Comparison of ENCODE assay signal across 11 cellular contexts in the genomic region with DNA sequence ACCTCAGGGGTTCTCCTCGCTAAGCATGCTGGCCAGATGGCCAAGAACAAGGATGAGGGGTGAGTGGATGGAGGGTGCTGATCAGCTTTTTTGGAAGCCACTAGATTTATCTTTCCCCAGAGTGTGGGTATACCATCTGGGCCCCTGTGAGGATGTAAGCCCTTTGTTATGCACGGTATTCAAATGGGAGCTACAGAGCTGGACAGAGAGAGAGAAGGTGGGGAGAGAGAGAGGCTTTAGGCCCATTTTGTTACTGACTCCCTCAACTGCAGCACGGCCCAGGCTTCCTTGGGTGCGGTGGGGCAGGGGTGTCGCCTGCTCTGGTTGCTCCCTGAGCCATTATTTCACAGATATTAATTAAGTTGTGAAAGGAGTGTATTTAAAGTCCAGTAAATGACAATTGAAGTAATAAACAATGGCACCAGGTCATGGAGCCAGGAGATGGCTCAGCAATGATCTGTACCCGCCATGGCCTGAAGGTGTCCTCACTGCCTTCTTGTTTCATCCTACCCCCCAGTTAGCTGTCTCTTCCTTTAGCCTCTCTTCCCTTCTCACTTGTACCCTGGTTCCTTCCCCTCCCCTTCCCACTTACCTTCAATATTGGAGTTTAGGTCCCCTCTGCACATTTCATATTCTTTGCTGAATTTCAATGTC.
DNase-seq lines count a peak whose midpoint lies in the region; ATAC-seq and TF ChIP-seq lines count a peak whose summit lies in the region.
"Had no signal": no experiment of that assay in that cellular context is flagged by ENCODE, and none has a peak within 500 bp of the region (broad histone marks: within the 10 kb centered on the region; RNA-seq: fewer than 3 reads in every experiment).

No MANE protein-coding gene starts in this region.

- no peak overlapping the region for H2AFZ ChIP-seq in OCI-LY7 (ENCODE audit: low read length)

- DNase-seq in NCI-H1092 treated with DMSO at 0.1 percent for 48 hours (lab: John Stamatoyannopoulos, UW) = peak; percentile 3
- DNase-seq in NCI-H1092 (lab: John Stamatoyannopoulos, UW) = no peak
- DNase-seq in HEK293T (ENCODE audit: extremely low spot score) = peak; percentile 31
- DNase-seq in OCI-LY7 (ENCODE audit: low spot score) = no peak
- DNase-seq in neural crest cell (ENCODE audit: low read depth, low spot score) = no peak
- no peak for DNase-seq in naive thymus-derived CD8-positive, alpha-beta T cell
- DNase-seq: activated naive CD8-positive, alpha-beta T cell treated with anti-CD3 and anti-CD28 coated beads, Interleukin-2, amount 50 U/mL, for 24 hours; dermis blood vessel endothelial cell; stimulated activated CD4-positive, alpha-beta T cell treated with anti-CD3 and anti-CD28 coated beads, Interleukin-12 subunit alpha, Interleukin-12 subunit beta, amount 100 ng/mL, for 4 hours had no signal

- TF ChIP-seq CTCF in OCI-LY7 (conservative IDR thresholded peaks at IDR 0.05; ENCODE audit: low read length) (peak; percentile 39; the same call in 1 of the 2 replicates), neural crest cell (conservative IDR thresholded peaks at IDR 0.05) (peak; percentile 38)

- no peaks in the 10 kb centered on the region for H3K36me3 ChIP-seq in OCI-LY7 (ENCODE audit: insufficient read depth, low read length)

- no peaks in the 10 kb centered on the region for H4K20me1 ChIP-seq in OCI-LY7 (ENCODE audit: insufficient read depth, low read length)

- CTCF ChIA-PET in HEK293T (lab: Yijun Ruan, JAX) (interaction anchor here (0.6 kb wide), 1 partner anchor 102 kb away, joined by 3 read pairs; no protein-coding TSS in a partner anchor), OCI-LY7 (lab: Charles Lee; ENCODE audit: unreplicated experiment) (interaction anchor here (0.6 kb wide), 1 partner anchor 16 kb away, joined by 3 read pairs; no protein-coding TSS in a partner anchor)

- TF ChIP-seq POLR2A in GM18505 (IDR thresholded peaks at IDR 0.05; ENCODE audit: borderline replicate concordance, extremely low read depth, insufficient read depth, insufficient read length) = no peak

- H3K27ac Mint-ChIP-seq in neural crest cell (ENCODE audit: unreplicated experiment) = no peak overlapping the region
- no peak overlapping the region for H3K27ac Mint-ChIP-seq in naive thymus-derived CD8-positive, alpha-beta T cell
- H3K27ac Mint-ChIP-seq: activated naive CD8-positive, alpha-beta T cell treated with anti-CD3 and anti-CD28 coated beads, Interleukin-2, amount 50 U/mL, for 24 hours had no signal

- ATAC-seq in GM18907 (IDR thresholded peaks at IDR 0.05; ENCODE audit: unreplicated experiment) (no peak), GM18505 (IDR thresholded peaks at IDR 0.05; ENCODE audit: unreplicated experiment) (no peak)
- no peak for ATAC-seq in naive thymus-derived CD8-positive, alpha-beta T cell
- ATAC-seq: activated naive CD8-positive, alpha-beta T cell treated with anti-CD3 and anti-CD28 coated beads, Interleukin-2, amount 50 U/mL, for 24 hours had no signal

- H3K27me3 Mint-ChIP-seq in neural crest cell (ENCODE audit: low read depth) = no peaks in the 10 kb centered on the region
- H3K27me3 Mint-ChIP-seq in naive thymus-derived CD8-positive, alpha-beta T cell = peaks cover 3 to 26% (median 11%) of the 10 kb centered on the region in 5 donors
- H3K27me3 Mint-ChIP-seq: activated naive CD8-positive, alpha-beta T cell treated with anti-CD3 and anti-CD28 coated beads, Interleukin-2, amount 50 U/mL, for 24 hours had no signal

- H3K9me2 ChIP-seq in OCI-LY7 (ENCODE audit: insufficient read depth, low read length) = no peaks in the 10 kb centered on the region

- H3K4me1 ChIP-seq in OCI-LY7 (ENCODE audit: insufficient read depth, low read length, poor library complexity, severe bottlenecking) = no peaks in the 10 kb centered on the region

- H3K36me3 Mint-ChIP-seq in neural crest cell (ENCODE audit: low read depth) = peaks cover 9% of the 10 kb centered on the region
- H3K36me3 Mint-ChIP-seq in naive thymus-derived CD8-positive, alpha-beta T cell = no peaks in the 10 kb centered on the region

- H3K27ac ChIP-seq in OCI-LY7 (ENCODE audit: low read depth, low read length, poor library complexity, severe bottlenecking) = no peak overlapping the region

- intact Hi-C loops in OCI-LY7 (cut with micrococcal nuclease; ENCODE audit: unreplicated experiment) = no loop called here

- H3K4me3 Mint-ChIP-seq in neural crest cell = no peak overlapping the region
- no peak overlapping the region for H3K4me3 Mint-ChIP-seq in naive thymus-derived CD8-positive, alpha-beta T cell
- H3K4me3 Mint-ChIP-seq: activated naive CD8-positive, alpha-beta T cell treated with anti-CD3 and anti-CD28 coated beads, Interleukin-2, amount 50 U/mL, for 24 hours had no signal

- no TSS peak for BruUV-seq in OCI-LY7 (replicated peaks; lab: Mats Ljungman, UMichigan)

- H3K79me2 ChIP-seq in OCI-LY7 (ENCODE audit: insufficient read depth, low read depth, low read length) = no peaks in the 10 kb centered on the region

- peaks cover 8% of the 10 kb centered on the region for H3K9me3 Mint-ChIP-seq in neural crest cell
- H3K9me3 Mint-ChIP-seq in naive thymus-derived CD8-positive, alpha-beta T cell = no peaks in the 10 kb centered on the region
- H3K9me3 Mint-ChIP-seq: activated naive CD8-positive, alpha-beta T cell treated with anti-CD3 and anti-CD28 coated beads, Interleukin-2, amount 50 U/mL, for 24 hours had no signal

- no peak overlapping the region for H3K4me3 ChIP-seq in OCI-LY7 (ENCODE audit: low read depth, low read length, poor library complexity, severe bottlenecking)

- H3K4me2 ChIP-seq in OCI-LY7 (ENCODE audit: low read length) = no peak overlapping the region

- peaks cover 7% of the 10 kb centered on the region for H3K4me1 Mint-ChIP-seq in neural crest cell
- H3K4me1 Mint-ChIP-seq in naive thymus-derived CD8-positive, alpha-beta T cell = no peaks in the 10 kb centered on the region
- H3K4me1 Mint-ChIP-seq: activated naive CD8-positive, alpha-beta T cell treated with anti-CD3 and anti-CD28 coated beads, Interleukin-2, amount 50 U/mL, for 24 hours had no signal

- no peaks in the 10 kb centered on the region for H3K9me3 ChIP-seq in OCI-LY7 (ENCODE audit: low read length)

- POLR2A ChIA-PET in HEK293T (lab: Yijun Ruan, JAX) = no interaction called here
- POLR2A ChIA-PET in OCI-LY7 (lab: Charles Lee) = interaction anchor here (0.9 kb wide), 1 partner anchor 25 kb away, joined by 3 read pairs; no protein-coding TSS in a partner anchor
- POLR2A ChIA-PET in naive thymus-derived CD8-positive, alpha-beta T cell (lab: Charles Lee) = no interaction called here

TF ChIP-seq in HEK293T, 16 proteins besides CTCF, POLR2A, EP300 and RAD21:
- TF ChIP-seq CTBP1 (IDR thresholded peaks at IDR 0.05; ENCODE audit: borderline replicate concordance) = no peak
- TF ChIP-seq L3MBTL2 (conservative IDR thresholded peaks at IDR 0.05) = no peak
- TF ChIP-seq ELF4 (IDR thresholded peaks at IDR 0.05) = no peak
- no peak for TF ChIP-seq ARNT (IDR thresholded peaks at IDR 0.05)
- TF ChIP-seq TARDBP (IDR thresholded peaks at IDR 0.05) = no peak
- TF ChIP-seq FOXK2 (IDR thresholded peaks at IDR 0.05) = no peak
- TF ChIP-seq LEF1 (IDR thresholded peaks at IDR 0.05; ENCODE audit: borderline replicate concordance) = no peak
- TF ChIP-seq NFRKB (IDR thresholded peaks at IDR 0.05) = no peak
- no peak for TF ChIP-seq ZNF384 (IDR thresholded peaks at IDR 0.05)
- TF ChIP-seq, protein P1, sequence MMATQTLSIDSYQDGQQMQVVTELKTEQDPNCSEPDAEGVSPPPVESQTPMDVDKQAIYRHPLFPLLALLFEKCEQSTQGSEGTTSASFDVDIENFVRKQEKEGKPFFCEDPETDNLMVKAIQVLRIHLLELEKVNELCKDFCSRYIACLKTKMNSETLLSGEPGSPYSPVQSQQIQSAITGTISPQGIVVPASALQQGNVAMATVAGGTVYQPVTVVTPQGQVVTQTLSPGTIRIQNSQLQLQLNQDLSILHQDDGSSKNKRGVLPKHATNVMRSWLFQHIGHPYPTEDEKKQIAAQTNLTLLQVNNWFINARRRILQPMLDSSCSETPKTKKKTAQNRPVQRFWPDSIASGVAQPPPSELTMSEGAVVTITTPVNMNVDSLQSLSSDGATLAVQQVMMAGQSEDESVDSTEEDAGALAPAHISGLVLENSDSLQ (IDR thresholded peaks at IDR 0.05) = no peak
- no peak for TF ChIP-seq BHLHE40 (IDR thresholded peaks at IDR 0.05; ENCODE audit: borderline replicate concordance)
- no peak for TF ChIP-seq SP1 (IDR thresholded peaks at IDR 0.05)
- TF ChIP-seq FOXM1 (IDR thresholded peaks at IDR 0.05; ENCODE audit: borderline replicate concordance) = no peak

Comparison
In these comparisons a context has a peak if more than half of its experiments do, and no peak if none do; other contexts are left out.
1. DNase-seq: peak in NCI-H1092 treated with DMSO at 0.1 percent for 48 hours (single experiment) and HEK293T (single experiment); none in NCI-H1092 (single experiment), OCI-LY7 (single experiment), neural crest cell (single experiment) and naive thymus-derived CD8-positive, alpha-beta T cell (0 of 10).